ENCODE assay signal across 16 cellular contexts in genomic region chr2:47195149-47195548, GRCh38. TPM values are rescaled to one million over a fixed set of nuclear protein-coding genes. Genes with fewer than 3 reads are reported as not detected.
DNase-seq lines count a peak whose midpoint lies in the region; ATAC-seq and TF ChIP-seq lines count a peak whose summit lies in the region.
"Had no signal": no experiment of that assay in that cellular context is flagged by ENCODE, and none has a peak within 500 bp of the region (broad histone marks: within the 10 kb centered on the region; RNA-seq: fewer than 3 reads in every experiment).

No MANE protein-coding gene starts in this region.

- 0 out of 6 replicates have a peak, but pooled peaks of 1 of the 3 experiments have one; percentile 13 for TF ChIP-seq CTCF in HCT116 (IDR thresholded peaks at IDR 0.05 in 2 of 3, conservative IDR thresholded peaks at IDR 0.05 in 1 of 3; ENCODE audit: borderline replicate concordance in 1 of 3, insufficient read depth in 1 of 3, low read depth in 2 of 3, low read length in 2 of 3)

- H3K79me1 ChIP-seq in trophoblast cell (ENCODE audit: low read length) = peaks cover 30% of the 10 kb centered on the region

- CTCF ChIA-PET in HCT116 (lab: Charles Lee) = no interaction called here

- TF ChIP-seq RAD21 in HCT116 (IDR thresholded peaks at IDR 0.05; ENCODE audit: low read depth) = peak; percentile 44

- WGBS in trophoblast cell (ENCODE audit: extremely low coverage, insufficient coverage, insufficient read length) = no CpG with 5 or more reads among the region's 3 CpGs

- peak overlapping the region; percentile 50 for H2BK120ac ChIP-seq in trophoblast cell (ENCODE audit: insufficient read depth, low read length, poor library complexity)

- H3K4me2 ChIP-seq in HCT116 (ENCODE audit: low read length) = no peak overlapping the region
- H3K4me2 ChIP-seq in trophoblast cell (ENCODE audit: low read length) = no peak overlapping the region

- no peak overlapping the region for H4K8ac ChIP-seq in trophoblast cell (ENCODE audit: low read depth, low read length)

- H2BK5ac ChIP-seq in trophoblast cell (ENCODE audit: low read depth, low read length, poor library complexity) = no peak overlapping the region

- RAD21 ChIA-PET in HCT116 (lab: Charles Lee; ENCODE audit: low non-redundant PET in 1 of 2, low total read pairs in 2 of 2, uncharacterized antibody in 2 of 2, unreplicated experiment in 2 of 2) = no interaction called here

- POLR2A ChIA-PET in HCT116 (lab: Charles Lee) = interaction anchor here (1.1 kb wide), 1 partner anchor 16 kb away, joined by 7 read pairs; no protein-coding TSS in a partner anchor

- H3K4ac ChIP-seq in trophoblast cell (ENCODE audit: low read depth, low read length) = no peak overlapping the region

- intact Hi-C loops in HCT116 (cut with micrococcal nuclease) = no loop called here

- H3K27me3 ChIP-seq in HCT116 (ENCODE audit: insufficient read depth, low read length) (no peaks in the 10 kb centered on the region), trophoblast cell (ENCODE audit: insufficient read depth, low read length) (no peaks in the 10 kb centered on the region)
- H3K27me3 ChIP-seq: left lung, tibial nerve had no signal

- H3K27ac ChIP-seq in HCT116 (ENCODE audit: low read depth, low read length) (no peak overlapping the region), epithelial cell of prostate (peak overlapping the region; percentile 81), trophoblast cell (ENCODE audit: low read depth, low read length) (no peak overlapping the region)
- H3K27ac ChIP-seq: left lung, neutrophil, tibial nerve had no signal

- H3K9me3 ChIP-seq in HCT116 (ENCODE audit: control insufficient read depth in 1 of 2, insufficient read depth in 1 of 2, low read depth in 1 of 2, low read length in 2 of 2) (no peaks in the 10 kb centered on the region), trophoblast cell (ENCODE audit: insufficient read depth, low read depth, low read length) (no peaks in the 10 kb centered on the region)
- H3K9me3 ChIP-seq: left lung, neutrophil, tibial nerve had no signal

- no TSS peak for BruUV-seq in HCT116 (replicated peaks; lab: Mats Ljungman, UMichigan)

- H4K20me1 ChIP-seq in HCT116 (ENCODE audit: insufficient read depth) = no peaks in the 10 kb centered on the region

- DNase-seq in HCT116 (ENCODE audit: low read depth, low spot score) (no peak), RPMI7951 (ENCODE audit: low read depth) (peak; percentile 74), epithelial cell of prostate (ENCODE audit: low read depth, low spot score) (no peak), trophoblast cell (no peak), NCI-H524 (lab: John Stamatoyannopoulos, UW) (no peak)
- DNase-seq: activated naive CD8-positive, alpha-beta T cell treated with anti-CD3 and anti-CD28 coated beads, Interleukin-2, amount 10 ng/mL, durations not matched to agents 7 days and 5 days; left lung; NCI-H1436; NCI-H524 treated with DMSO at 0.1 percent for 48 hours; Right ventricle myocardium superior had no signal

- no peaks in the 10 kb centered on the region for H3K36me3 ChIP-seq in HCT116 (ENCODE audit: control insufficient read depth in 1 of 2, insufficient read depth in 2 of 2, low read length in 2 of 2)
- no peaks in the 10 kb centered on the region for H3K36me3 ChIP-seq in trophoblast cell (ENCODE audit: control insufficient read depth in 1 of 2, insufficient read depth in 2 of 2, low read length in 2 of 2)
- H3K36me3 ChIP-seq: left lung, neutrophil, tibial nerve had no signal

- no peak overlapping the region for H3K23ac ChIP-seq in trophoblast cell (ENCODE audit: low read length)

- no peak overlapping the region for H4K91ac ChIP-seq in trophoblast cell (ENCODE audit: low read depth, low read length)

- no peak overlapping the region for H4K12ac ChIP-seq in trophoblast cell (ENCODE audit: low read depth, low read length)

- TF ChIP-seq POLR2A in HCT116 (IDR thresholded peaks at IDR 0.05; ENCODE audit: borderline replicate concordance, extremely low read depth, insufficient read depth, insufficient read length) = no peak

- peak overlapping the region; percentile 10 for H3K14ac ChIP-seq in trophoblast cell (ENCODE audit: low read length)

- ATAC-seq in HCT116 (no peak; the same call in 1 of the 2 replicates), GM18519 (IDR thresholded peaks at IDR 0.05; ENCODE audit: low FRiP score, unreplicated experiment) (no peak), GM18502 (IDR thresholded peaks at IDR 0.05; ENCODE audit: poor library complexity, unreplicated experiment) (no peak), HG02642 (IDR thresholded peaks at IDR 0.05; ENCODE audit: poor library complexity, unreplicated experiment) (no peak)
- ATAC-seq: left lung had no signal

- H3K4me1 ChIP-seq in HCT116 (ENCODE audit: control insufficient read depth in 1 of 2, insufficient read depth in 2 of 2, low read length in 2 of 2) (peaks cover 0 to 27% of the 10 kb centered on the region in 2 experiments; a peak in 2 of 4 replicates), trophoblast cell (ENCODE audit: control insufficient read depth in 1 of 2, insufficient read depth in 2 of 2, low read length in 2 of 2) (peaks cover 18 to 38% of the 10 kb centered on the region in 2 experiments)

- no peaks in the 10 kb centered on the region for H3K79me2 ChIP-seq in HCT116 (ENCODE audit: insufficient read depth, low read length)
- no peaks in the 10 kb centered on the region for H3K79me2 ChIP-seq in trophoblast cell (ENCODE audit: control insufficient read depth, insufficient read depth, low read length, poor library complexity)

- H2AFZ ChIP-seq in HCT116 (ENCODE audit: low read depth, low read length, poor library complexity, severe bottlenecking) (no peak overlapping the region), trophoblast cell (ENCODE audit: insufficient read depth, low read length, poor library complexity) (no peak overlapping the region)

- H3K4me3 ChIP-seq in HCT116 (replicated peaks in 1 of 2; ENCODE audit: low read depth in 1 of 2, low read length in 2 of 2) (no peak overlapping the region), trophoblast cell (ENCODE audit: low read depth, low read length) (no peak overlapping the region)
- H3K4me3 ChIP-seq: left lung, tibial nerve had no signal

- no peak overlapping the region for H3K18ac ChIP-seq in trophoblast cell (ENCODE audit: low read length)

- H2AK5ac ChIP-seq in trophoblast cell (ENCODE audit: low read length) = peak overlapping the region; percentile 61

- peak overlapping the region; percentile 9 for H2BK12ac ChIP-seq in trophoblast cell (ENCODE audit: low read length)

- H3K9me2 ChIP-seq in HCT116 (ENCODE audit: insufficient read depth) = no peaks in the 10 kb centered on the region

- no peak overlapping the region for H3K9ac ChIP-seq in HCT116 (ENCODE audit: low read length)
- H3K9ac ChIP-seq in trophoblast cell (ENCODE audit: low read length) = no peak overlapping the region

TF ChIP-seq in HCT116, 20 proteins besides CTCF, POLR2A, EP300 and RAD21:
- no peak for TF ChIP-seq ATF3 (IDR thresholded peaks at IDR 0.05)
- peak; percentile 53; the same call in 1 of the 2 replicates for TF ChIP-seq CEBPB (IDR thresholded peaks at IDR 0.05; ENCODE audit: low read depth)
- no peak for TF ChIP-seq JUND (IDR thresholded peaks at IDR 0.05)

RNA-seq across cellular contexts. Expression of gene CALM2, which starts 18.8 kb away (rescaled TPM):
- total RNA-seq in HCT116 (2021; ENCODE audit: unreplicated experiment) = 405 TPM
- polyA plus RNA-seq in HCT116 (2012) = 237 and 308 TPM in 2 replicates
- total RNA-seq in RPMI7951 (2014; rRNA removed; shearing (Covaris generic)) = 2,635 and 2,984 TPM in 2 replicates
- 455 and 462 TPM in 2 replicates for polyA plus RNA-seq in trophoblast cell (2013)

RNA-seq across cellular contexts. Expression of gene STPG4, which starts 40.0 kb away (rescaled TPM):
- total RNA-seq in HCT116 (2021; ENCODE audit: unreplicated experiment) = 10.6 TPM
- polyA plus RNA-seq in HCT116 (2012) = 8.5 and 9.6 TPM in 2 replicates
- total RNA-seq in RPMI7951 (2014; rRNA removed; shearing (Covaris generic)) = not detected in 2 replicates
- polyA plus RNA-seq in trophoblast cell (2013) = 0.15 TPM in 1 of 2 replicates, not detected in the other
- total RNA-seq: glomerular endothelial cell, Right ventricle myocardium superior had no signal

Comparison
In these comparisons a context has a peak if more than half of its experiments do, and no peak if none do; other contexts are left out.
1. RNA of gene STPG4, which starts 40.0 kb away (total RNA-seq): 10.6 TPM in HCT116 (single experiment); not detected in RPMI7951; every median in the first group is over 10 times any median in the second.